ENCODE assay signal across 1 cellular context in genomic region chr15:40038654-40039543, GRCh38.
TF ChIP-seq lines count a peak whose summit lies in the region.

A gene with protein sequence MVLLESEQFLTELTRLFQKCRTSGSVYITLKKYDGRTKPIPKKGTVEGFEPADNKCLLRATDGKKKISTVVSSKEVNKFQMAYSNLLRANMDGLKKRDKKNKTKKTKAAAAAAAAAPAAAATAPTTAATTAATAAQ (minus strand): TSS chr15:40039181. CDS start chr15:40039116, 65 bp downstream.

TF ChIP-seq in H1, 55 proteins besides CTCF, POLR2A, EP300 and RAD21 (continued from another document):
- TF ChIP-seq EGR1 (IDR thresholded peaks at IDR 0.05; ENCODE audit: borderline replicate concordance, low read depth, low read length) (no peak), YY1 (IDR thresholded peaks at IDR 0.05; ENCODE audit: low read depth, low read length) (peak; percentile 54; the same call in 1 of the 2 replicates), EZH2 (IDR thresholded peaks at IDR 0.05; ENCODE audit: low read depth, low read length, severe bottlenecking) (no peak), RBBP5 (IDR thresholded peaks at IDR 0.05; ENCODE audit: borderline replicate concordance, low read depth, low read length) (peak; percentile 84; the same call in 1 of the 2 replicates), GABPA (IDR thresholded peaks at IDR 0.05; ENCODE audit: borderline replicate concordance, insufficient read depth, low read length) (peak; percentile 97), SIN3A (conservative IDR thresholded peaks at IDR 0.05 in 1 of 2, IDR thresholded peaks at IDR 0.05 in 1 of 2; ENCODE audit: low read depth in 1 of 2, low read length in 2 of 2) (peak; percentile 63 to 66; a peak in 3 of 4 replicates), TBP (IDR thresholded peaks at IDR 0.05; ENCODE audit: low read depth, low read length) (peak; percentile 82), PHF8 (conservative IDR thresholded peaks at IDR 0.05; ENCODE audit: low read depth, low read length) (peak; percentile 70), POU5F1 (IDR thresholded peaks at IDR 0.05; ENCODE audit: low read depth, low read length) (no peak), MAFK (IDR thresholded peaks at IDR 0.05; ENCODE audit: low read depth, low read length) (no peak), TAF1 (IDR thresholded peaks at IDR 0.05; ENCODE audit: low read depth, low read length) (peak; percentile 88), SP1 (IDR thresholded peaks at IDR 0.05; ENCODE audit: low read depth, low read length) (0 out of 2 replicates have a peak, but pooled peaks have one; percentile 55), CEBPB (IDR thresholded peaks at IDR 0.05; ENCODE audit: low read depth, low read length) (no peak), SAP30 (IDR thresholded peaks at IDR 0.05; ENCODE audit: insufficient read depth, insufficient replicate concordance, low read length) (peak; percentile 85), CHD1 (IDR thresholded peaks at IDR 0.05; ENCODE audit: low read depth, low read length) (no peak), KDM5A (IDR thresholded peaks at IDR 0.05; ENCODE audit: low read length) (0 out of 2 replicates have a peak, but pooled peaks have one; percentile 50)
- TF ChIP-seq, protein P1, sequence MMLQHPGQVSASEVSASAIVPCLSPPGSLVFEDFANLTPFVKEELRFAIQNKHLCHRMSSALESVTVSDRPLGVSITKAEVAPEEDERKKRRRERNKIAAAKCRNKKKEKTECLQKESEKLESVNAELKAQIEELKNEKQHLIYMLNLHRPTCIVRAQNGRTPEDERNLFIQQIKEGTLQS (IDR thresholded peaks at IDR 0.05; ENCODE audit: insufficient read depth, low read depth, low read length), result no peak
TF ChIP-seq in H1: peak in this region for 15.
